ENCODE assay signal across 12 cellular contexts in the genomic region with DNA sequence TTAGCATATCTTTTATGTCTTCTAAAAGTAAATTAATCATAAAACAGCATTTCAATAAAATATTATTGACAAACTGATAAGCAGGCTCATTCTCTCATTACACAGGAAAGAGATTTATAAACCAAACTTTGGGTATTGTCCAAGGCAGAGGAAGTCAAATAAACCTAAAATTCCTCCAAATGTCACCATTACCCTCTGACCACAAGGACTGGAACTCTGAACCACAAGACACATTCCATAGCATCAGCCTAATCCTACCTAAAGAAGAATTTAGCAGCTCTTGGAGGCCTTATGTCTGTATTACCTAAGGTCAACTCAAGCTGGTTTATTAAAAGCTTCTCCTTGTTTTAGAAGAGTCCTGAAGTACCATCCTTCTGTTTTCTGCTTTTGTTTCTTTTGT.
"Had no signal": no experiment of that assay in that cellular context is flagged by ENCODE, and none has a peak within 500 bp of the region (broad histone marks: within the 10 kb centered on the region; RNA-seq: fewer than 3 reads in every experiment).

No MANE protein-coding gene starts in this region.

- H3K4me3 ChIP-seq: cardiac muscle cell, gastrocnemius medialis had no signal

- H3K9me3 ChIP-seq: gastrocnemius medialis, neutrophil had no signal

- H3K27me3 ChIP-seq: cardiac muscle cell, gastrocnemius medialis, neutrophil had no signal

- H3K27ac ChIP-seq: cardiac muscle cell, gastrocnemius medialis, neutrophil had no signal

- H3K4me1 ChIP-seq: gastrocnemius medialis had no signal

- ATAC-seq: gastrocnemius medialis; naive thymus-derived CD4-positive, alpha-beta T cell; right cardiac atrium; stimulated activated memory B cell treated with anti-CD40 and anti-IgM and Interleukin-4, amounts not matched to agents 10 μg/mL and 1 μg/mL and 100 μg/mL, for 72 hours had no signal

- H3K36me3 ChIP-seq: cardiac muscle cell, gastrocnemius medialis, neutrophil had no signal

- DNase-seq: activated effector memory CD4-positive, alpha-beta T cell treated with Interleukin-2 at 50 U/mL for 16 hours; amygdala; gastrocnemius medialis; naive thymus-derived CD4-positive, alpha-beta T cell; posterior cingulate gyrus; right cardiac atrium; substantia nigra; T-helper 2 cell; trophoblast cell had no signal
